In the genomic region with DNA sequence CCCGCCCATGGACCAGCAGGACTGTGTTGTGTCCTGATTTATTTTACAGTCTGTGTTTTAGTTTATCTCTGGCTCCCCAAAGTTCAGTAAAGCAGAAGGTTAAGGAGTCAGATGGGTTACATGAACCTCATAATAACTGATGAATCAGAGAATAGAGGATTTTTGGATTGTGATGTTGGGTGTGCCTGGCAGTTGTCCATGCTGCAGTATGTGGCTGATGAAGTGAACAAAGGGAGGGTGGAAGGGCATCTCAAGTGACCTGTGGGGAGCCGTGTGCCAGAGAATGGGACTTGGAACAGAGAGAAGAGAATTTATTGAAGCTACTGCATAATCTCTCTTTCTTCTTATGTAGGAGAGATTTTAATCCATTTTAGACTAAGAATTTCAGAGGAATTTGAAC, we compare ENCODE assay signal across 12 cellular contexts.
DNase-seq lines count a peak whose midpoint lies in the region; ATAC-seq and TF ChIP-seq lines count a peak whose summit lies in the region.
"Had no signal": no experiment of that assay in that cellular context is flagged by ENCODE, and none has a peak within 500 bp of the region (broad histone marks: within the 10 kb centered on the region; RNA-seq: fewer than 3 reads in every experiment).

No MANE protein-coding gene starts in this region.

- H3K4me3 ChIP-seq in CD4-positive, CD25-positive, alpha-beta regulatory T cell (ENCODE audit: low read depth, low read length): no peak overlapping the region
- no peak overlapping the region for H3K4me3 ChIP-seq in endodermal cell (ENCODE audit: low read length)
- no peak overlapping the region for H3K4me3 ChIP-seq in neural progenitor cell
- no peak overlapping the region for H3K4me3 ChIP-seq in Peyer's patch
- H3K4me3 ChIP-seq in body of pancreas: no peak overlapping the region
- H3K4me3 ChIP-seq: transverse colon had no signal

- no peak for TF ChIP-seq CTCF in endodermal cell (conservative IDR thresholded peaks at IDR 0.05)
- no peak for TF ChIP-seq CTCF in neural progenitor cell (IDR thresholded peaks at IDR 0.05)
- TF ChIP-seq CTCF in Peyer's patch (IDR thresholded peaks at IDR 0.05): no peak
- no peak for TF ChIP-seq CTCF in body of pancreas (IDR thresholded peaks at IDR 0.05)

- no peak overlapping the region for H3K27ac ChIP-seq in CD4-positive, CD25-positive, alpha-beta regulatory T cell (ENCODE audit: insufficient read depth, low read length, poor library complexity, severe bottlenecking)
- H3K27ac ChIP-seq in endodermal cell (ENCODE audit: low read depth, low read length) (no peak overlapping the region), neural progenitor cell (peak overlapping the region; percentile 40), Peyer's patch (no peak overlapping the region), body of pancreas (no peak overlapping the region)
- H3K27ac ChIP-seq: transverse colon had no signal

- no peak for ATAC-seq in CD4-positive, CD25-positive, alpha-beta regulatory T cell (ENCODE audit: low read depth in 2 of 2)
- no peak for ATAC-seq in body of pancreas
- ATAC-seq: activated CD4-positive, alpha-beta T cell treated with anti-CD3 and anti-CD28 coated beads for 36 hours had no signal

- no peak overlapping the region for H3K4me3 Mint-ChIP-seq in CD4-positive, CD25-positive, alpha-beta regulatory T cell
- no peak overlapping the region for H3K4me3 Mint-ChIP-seq in endodermal cell
- H3K4me3 Mint-ChIP-seq in neural progenitor cell: no peak overlapping the region
- H3K4me3 Mint-ChIP-seq: activated CD4-positive, alpha-beta T cell treated with anti-CD3 and anti-CD28 coated beads for 36 hours had no signal

- H3F3A ChIP-seq in neural progenitor cell (ENCODE audit: low read depth): no peaks in the 10 kb centered on the region

- H3K27me3 Mint-ChIP-seq in CD4-positive, CD25-positive, alpha-beta regulatory T cell: no peaks in the 10 kb centered on the region
- no peaks in the 10 kb centered on the region for H3K27me3 Mint-ChIP-seq in endodermal cell (ENCODE audit: insufficient read depth)
- H3K27me3 Mint-ChIP-seq in neural progenitor cell (ENCODE audit: insufficient read depth, low read depth): peaks cover 2% of the 10 kb centered on the region
- H3K27me3 Mint-ChIP-seq: activated CD4-positive, alpha-beta T cell treated with anti-CD3 and anti-CD28 coated beads for 36 hours had no signal

- H3K9ac ChIP-seq in endodermal cell (ENCODE audit: extremely low read depth, low read length, poor library complexity, severe bottlenecking) (no peak overlapping the region), neural progenitor cell (no peak overlapping the region)

- peaks cover 21 to 46% (median 35%) of the 10 kb centered on the region in 4 donors for H3K4me1 Mint-ChIP-seq in CD4-positive, CD25-positive, alpha-beta regulatory T cell
- H3K4me1 Mint-ChIP-seq in endodermal cell: peaks cover 5% of the 10 kb centered on the region
- peaks cover 22% of the 10 kb centered on the region for H3K4me1 Mint-ChIP-seq in neural progenitor cell

- peaks cover 95% of the 10 kb centered on the region for H3K36me3 ChIP-seq in CD4-positive, CD25-positive, alpha-beta regulatory T cell (ENCODE audit: control insufficient read depth, insufficient read depth, low read length)
- H3K36me3 ChIP-seq in endodermal cell (ENCODE audit: control insufficient read depth, insufficient read depth, low read length): peaks cover 96% of the 10 kb centered on the region
- H3K36me3 ChIP-seq in neural progenitor cell: peaks cover 3% of the 10 kb centered on the region
- H3K36me3 ChIP-seq in Peyer's patch: peaks cover 0 to 63% (median 0%) of the 10 kb centered on the region in 3 donors
- peaks cover 0 to 12% of the 10 kb centered on the region in 2 donors for H3K36me3 ChIP-seq in body of pancreas (replicated peaks in 1 of 2; ENCODE audit: insufficient read depth in 1 of 2, low read depth in 2 of 2)

- H3K36me3 Mint-ChIP-seq in CD4-positive, CD25-positive, alpha-beta regulatory T cell: peaks cover 42% of the 10 kb centered on the region
- H3K36me3 Mint-ChIP-seq in endodermal cell (ENCODE audit: low read depth) (peaks cover 51% of the 10 kb centered on the region), neural progenitor cell (peaks cover 46% of the 10 kb centered on the region)

- H3K9me3 ChIP-seq in CD4-positive, CD25-positive, alpha-beta regulatory T cell (ENCODE audit: control insufficient read depth in 2 of 2, low read length in 2 of 2): no peaks in the 10 kb centered on the region
- H3K9me3 ChIP-seq in endodermal cell (ENCODE audit: control insufficient read depth, low read length) (no peaks in the 10 kb centered on the region), neural progenitor cell (ENCODE audit: low read depth) (no peaks in the 10 kb centered on the region), Peyer's patch (no peaks in the 10 kb centered on the region), body of pancreas (no peaks in the 10 kb centered on the region)
- H3K9me3 ChIP-seq: transverse colon had no signal

- peaks cover 7% of the 10 kb centered on the region for H3K79me2 ChIP-seq in neural progenitor cell (ENCODE audit: low read depth)

- H3K4me1 ChIP-seq in CD4-positive, CD25-positive, alpha-beta regulatory T cell (ENCODE audit: control insufficient read depth, insufficient read depth, low read length, poor library complexity, severe bottlenecking): peaks cover 11% of the 10 kb centered on the region
- H3K4me1 ChIP-seq in endodermal cell (ENCODE audit: control insufficient read depth, insufficient read depth, low read length) (no peaks in the 10 kb centered on the region), neural progenitor cell (peaks cover 10% of the 10 kb centered on the region), Peyer's patch (peaks cover 0 to 4% (median 0%) of the 10 kb centered on the region in 4 donors), body of pancreas (no peaks in the 10 kb centered on the region)

- no peaks in the 10 kb centered on the region for H3K9me3 Mint-ChIP-seq in CD4-positive, CD25-positive, alpha-beta regulatory T cell
- H3K9me3 Mint-ChIP-seq in endodermal cell (no peaks in the 10 kb centered on the region), neural progenitor cell (no peaks in the 10 kb centered on the region)

- TF ChIP-seq POLR2A in Peyer's patch (IDR thresholded peaks at IDR 0.05) (no peak), body of pancreas (IDR thresholded peaks at IDR 0.05) (no peak)

- no peak for DNase-seq in CD4-positive, CD25-positive, alpha-beta regulatory T cell
- DNase-seq in LHCN-M2 (ENCODE audit: low read depth) (peak; percentile 86), endodermal cell (no peak), neural progenitor cell (ENCODE audit: low spot score) (no peak), NCI-H146 (lab: John Stamatoyannopoulos, UW) (no peak), Peyer's patch (no peak), NCI-H2081 (lab: John Stamatoyannopoulos, UW) (no peak), body of pancreas (no peak)
- DNase-seq: activated CD4-positive, alpha-beta T cell treated with anti-CD3 and anti-CD28 coated beads for 36 hours; NCI-H526 treated with DMSO at 0.1 percent for 48 hours; occipital lobe; transverse colon had no signal

- H4K20me1 ChIP-seq in neural progenitor cell (ENCODE audit: low read depth): peaks cover 5% of the 10 kb centered on the region

- H3K4me2 ChIP-seq in neural progenitor cell: peak overlapping the region; percentile 4

- no peaks in the 10 kb centered on the region for H3K27me3 ChIP-seq in CD4-positive, CD25-positive, alpha-beta regulatory T cell (ENCODE audit: control insufficient read depth, insufficient read depth, low read length)
- H3K27me3 ChIP-seq in endodermal cell (ENCODE audit: control insufficient read depth, insufficient read depth, low read length, poor library complexity, severe bottlenecking): no peaks in the 10 kb centered on the region
- H3K27me3 ChIP-seq in neural progenitor cell: no peaks in the 10 kb centered on the region
- H3K27me3 ChIP-seq in Peyer's patch: no peaks in the 10 kb centered on the region
- H3K27me3 ChIP-seq in body of pancreas: no peaks in the 10 kb centered on the region
- H3K27me3 ChIP-seq: transverse colon had no signal

- no peak overlapping the region for H2AFZ ChIP-seq in neural progenitor cell (replicated peaks)

- intact Hi-C loops in body of pancreas (cut with DNase I): no loop called here

- 92 to 100% methylated on average over 2 of the region's 2 CpGs for WGBS in endodermal cell (ENCODE audit: insufficient coverage in 1 of 2, insufficient read length in 1 of 2), 2 experiments
- WGBS in body of pancreas, 2 donors: 63 to 70% methylated on average over 2 of the region's 2 CpGs

- H3K27ac Mint-ChIP-seq in CD4-positive, CD25-positive, alpha-beta regulatory T cell: peak overlapping the region in 2 of 3 donors; percentile 4 to 19
- H3K27ac Mint-ChIP-seq in endodermal cell (peak overlapping the region; percentile 33), neural progenitor cell (no peak overlapping the region)
